ENCODE assay signal across 4 cellular contexts in the genomic region with DNA sequence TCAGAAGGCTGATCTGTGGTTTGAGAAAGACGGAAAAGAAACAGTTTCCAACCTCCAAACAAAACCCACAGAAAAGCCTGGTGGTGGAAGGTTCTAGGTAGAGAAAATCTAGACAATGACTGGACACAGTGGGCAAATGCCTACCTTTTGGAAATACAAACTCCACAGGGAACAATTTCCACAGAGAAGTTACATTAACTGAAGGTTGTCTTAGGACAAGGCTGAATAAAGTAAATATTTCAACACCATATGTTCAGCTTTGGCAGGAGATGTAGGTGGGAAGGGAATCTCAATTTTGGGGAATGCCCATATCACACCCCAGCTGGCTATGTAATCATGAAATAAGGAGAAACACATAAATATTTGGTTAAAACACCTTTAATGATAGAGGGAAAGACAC.
TF ChIP-seq lines count a peak whose summit lies in the region.

No MANE protein-coding gene starts in this region.

TF ChIP-seq in GM23338, 12 proteins besides CTCF, POLR2A, EP300 and RAD21 (continues in another document):
- no peak for TF ChIP-seq EZH2phosphoT487 (IDR thresholded peaks at IDR 0.05; ENCODE audit: unreplicated experiment)

TF ChIP-seq in K562, 482 proteins besides CTCF, POLR2A, EP300 and RAD21:
- TF ChIP-seq KDM1A (IDR thresholded peaks at IDR 0.05) (no peak), CHD1 (IDR thresholded peaks at IDR 0.05; ENCODE audit: low read length) (no peak), ZZZ3 (IDR thresholded peaks at IDR 0.05) (no peak), ZNF316 (IDR thresholded peaks at IDR 0.05) (no peak), PCBP2 (IDR thresholded peaks at IDR 0.05; ENCODE audit: low read depth, low read length, poor library complexity, severe bottlenecking) (no peak), RBM22 (IDR thresholded peaks at IDR 0.05; ENCODE audit: low read depth, low read length, poor library complexity, severe bottlenecking) (no peak), TSC22D4 (tag; IDR thresholded peaks at IDR 0.05) (no peak), BHLHE40 (IDR thresholded peaks at IDR 0.05; ENCODE audit: low read length) (no peak), FOXP1 (CRISPR knock-in tag; IDR thresholded peaks at IDR 0.05) (no peak), SRF (CRISPR knock-in tag; IDR thresholded peaks at IDR 0.05) (no peak), ZBTB1 (CRISPR knock-in tag; IDR thresholded peaks at IDR 0.05; ENCODE audit: borderline replicate concordance, low read depth) (no peak), FOS (IDR thresholded peaks at IDR 0.05; ENCODE audit: extremely low read depth, insufficient read length) (no peak), MCM5 (IDR thresholded peaks at IDR 0.05; ENCODE audit: low read depth) (no peak), ELF1 (tag; IDR thresholded peaks at IDR 0.05) (no peak), PYGO2 (tag; IDR thresholded peaks at IDR 0.05) (no peak), ZNF76 (CRISPR knock-in tag; IDR thresholded peaks at IDR 0.05; ENCODE audit: borderline replicate concordance) (no peak)
- TF ChIP-seq, protein P1, sequence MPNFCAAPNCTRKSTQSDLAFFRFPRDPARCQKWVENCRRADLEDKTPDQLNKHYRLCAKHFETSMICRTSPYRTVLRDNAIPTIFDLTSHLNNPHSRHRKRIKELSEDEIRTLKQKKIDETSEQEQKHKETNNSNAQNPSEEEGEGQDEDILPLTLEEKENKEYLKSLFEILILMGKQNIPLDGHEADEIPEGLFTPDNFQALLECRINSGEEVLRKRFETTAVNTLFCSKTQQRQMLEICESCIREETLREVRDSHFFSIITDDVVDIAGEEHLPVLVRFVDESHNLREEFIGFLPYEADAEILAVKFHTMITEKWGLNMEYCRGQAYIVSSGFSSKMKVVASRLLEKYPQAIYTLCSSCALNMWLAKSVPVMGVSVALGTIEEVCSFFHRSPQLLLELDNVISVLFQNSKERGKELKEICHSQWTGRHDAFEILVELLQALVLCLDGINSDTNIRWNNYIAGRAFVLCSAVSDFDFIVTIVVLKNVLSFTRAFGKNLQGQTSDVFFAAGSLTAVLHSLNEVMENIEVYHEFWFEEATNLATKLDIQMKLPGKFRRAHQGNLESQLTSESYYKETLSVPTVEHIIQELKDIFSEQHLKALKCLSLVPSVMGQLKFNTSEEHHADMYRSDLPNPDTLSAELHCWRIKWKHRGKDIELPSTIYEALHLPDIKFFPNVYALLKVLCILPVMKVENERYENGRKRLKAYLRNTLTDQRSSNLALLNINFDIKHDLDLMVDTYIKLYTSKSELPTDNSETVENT (CRISPR knock-in tag; IDR thresholded peaks at IDR 0.05), result no peak
- TF ChIP-seq, protein P2, sequence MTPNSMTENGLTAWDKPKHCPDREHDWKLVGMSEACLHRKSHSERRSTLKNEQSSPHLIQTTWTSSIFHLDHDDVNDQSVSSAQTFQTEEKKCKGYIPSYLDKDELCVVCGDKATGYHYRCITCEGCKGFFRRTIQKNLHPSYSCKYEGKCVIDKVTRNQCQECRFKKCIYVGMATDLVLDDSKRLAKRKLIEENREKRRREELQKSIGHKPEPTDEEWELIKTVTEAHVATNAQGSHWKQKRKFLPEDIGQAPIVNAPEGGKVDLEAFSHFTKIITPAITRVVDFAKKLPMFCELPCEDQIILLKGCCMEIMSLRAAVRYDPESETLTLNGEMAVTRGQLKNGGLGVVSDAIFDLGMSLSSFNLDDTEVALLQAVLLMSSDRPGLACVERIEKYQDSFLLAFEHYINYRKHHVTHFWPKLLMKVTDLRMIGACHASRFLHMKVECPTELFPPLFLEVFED (CRISPR knock-in tag; conservative IDR thresholded peaks at IDR 0.05), result no peak

TF ChIP-seq in neural cell, 6 proteins besides CTCF, POLR2A, EP300 and RAD21:
- TF ChIP-seq POLR2AphosphoS5 (IDR thresholded peaks at IDR 0.05) (no peak), TAF1 (IDR thresholded peaks at IDR 0.05; ENCODE audit: low read depth) (no peak), EZH2 (IDR thresholded peaks at IDR 0.05; ENCODE audit: borderline replicate concordance, insufficient read depth, low read length, poor library complexity, severe bottlenecking) (no peak), MXI1 (conservative IDR thresholded peaks at IDR 0.05; ENCODE audit: poor library complexity, severe bottlenecking) (no peak), REST (IDR thresholded peaks at IDR 0.05; ENCODE audit: borderline replicate concordance) (no peak), SMC3 (conservative IDR thresholded peaks at IDR 0.05; ENCODE audit: poor library complexity) (no peak)

TF ChIP-seq in SK-N-SH, 30 proteins besides CTCF, POLR2A, EP300 and RAD21:
- no peak for TF ChIP-seq REST (IDR thresholded peaks at IDR 0.05; ENCODE audit: low read depth, low read length)
- no peak for TF ChIP-seq POLR2AphosphoS5 (IDR thresholded peaks at IDR 0.05; ENCODE audit: low read depth, low read length)
- TF ChIP-seq JUND (IDR thresholded peaks at IDR 0.05), result no peak
- no peak for TF ChIP-seq RFX5 (IDR thresholded peaks at IDR 0.05; ENCODE audit: low read length)
